In genomic region chr14:97730706-97731105, GRCh38 we compare ENCODE assay signal across 13 cellular contexts.
DNase-seq lines count a peak whose midpoint lies in the region; ATAC-seq and TF ChIP-seq lines count a peak whose summit lies in the region.
"Had no signal": no experiment of that assay in that cellular context is flagged by ENCODE, and none has a peak within 500 bp of the region (broad histone marks: within the 10 kb centered on the region; RNA-seq: fewer than 3 reads in every experiment).

No MANE protein-coding gene starts in this region.

- no peak for DNase-seq in activated CD4-positive, alpha-beta T cell treated with anti-CD3 and anti-CD28 coated beads for 36 hours
- DNase-seq in activated CD4-positive, alpha-beta T cell treated with anti-CD3 and anti-CD28 coated beads, Interleukin-2, amount 10 ng/mL, durations not matched to agents 7 days and 5 days = no peak
- DNase-seq in stimulated activated naive CD8-positive, alpha-beta T cell treated with anti-CD3 and anti-CD28 coated beads, Interleukin-15, Interleukin-2, amounts not matched to agents 100 U/mL and 50 U/mL, for 24 hours = no peak
- peak in 1 of 9 donors; percentile 23 for DNase-seq in naive thymus-derived CD4-positive, alpha-beta T cell
- no peak for DNase-seq in activated CD4-positive, alpha-beta T cell treated with anti-CD3 and anti-CD28 coated beads, Interleukin-2, amount 10 ng/mL, durations not matched to agents 24 days and 14 days
- no peak for DNase-seq in CD14-positive monocyte (ENCODE audit: low spot score)
- DNase-seq: ACHN, C1 segment of cervical spinal cord, DMS53 had no signal

- H3K36me3 Mint-ChIP-seq in activated CD4-positive, alpha-beta T cell treated with anti-CD3 and anti-CD28 coated beads for 36 hours (ENCODE audit: low read depth) = no peaks in the 10 kb centered on the region
- H3K36me3 Mint-ChIP-seq in activated CD4-positive, alpha-beta T cell treated with anti-CD3 and anti-CD28 coated beads, Interleukin-2, amount 10 ng/mL, durations not matched to agents 7 days and 5 days (ENCODE audit: low read depth) = peaks cover 8% of the 10 kb centered on the region
- no peaks in the 10 kb centered on the region for H3K36me3 Mint-ChIP-seq in stimulated activated naive CD8-positive, alpha-beta T cell treated with anti-CD3 and anti-CD28 coated beads, Interleukin-15, Interleukin-2, amounts not matched to agents 100 ng/mL and 50 ng/mL, for 24 hours (ENCODE audit: low read depth)
- H3K36me3 Mint-ChIP-seq in naive thymus-derived CD4-positive, alpha-beta T cell = peaks cover 0 to 7% (median 0%) of the 10 kb centered on the region in 5 donors
- no peaks in the 10 kb centered on the region for H3K36me3 Mint-ChIP-seq in activated CD4-positive, alpha-beta T cell treated with anti-CD3 and anti-CD28 coated beads, Interleukin-2, amount 10 ng/mL, durations not matched to agents 24 days and 14 days (ENCODE audit: low read depth)
- no peaks in the 10 kb centered on the region for H3K36me3 Mint-ChIP-seq in CD14-positive monocyte

- POLR2A ChIA-PET in activated CD4-positive, alpha-beta T cell treated with anti-CD3 and anti-CD28 coated beads for 36 hours (lab: Charles Lee) = no interaction called here
- POLR2A ChIA-PET in activated CD4-positive, alpha-beta T cell treated with anti-CD3 and anti-CD28 coated beads, Interleukin-2, amount 10 ng/mL, durations not matched to agents 7 days and 5 days (lab: Charles Lee) = no interaction called here
- POLR2A ChIA-PET in naive thymus-derived CD4-positive, alpha-beta T cell (lab: Charles Lee) = interaction anchor here (0.9 to 1.6 kb wide), 4 partner anchors 10 to 48 kb away, joined by 3 to 4 read pairs (median 3); no protein-coding TSS in a partner anchor

- peaks cover 2% of the 10 kb centered on the region for H3K9me3 Mint-ChIP-seq in activated CD4-positive, alpha-beta T cell treated with anti-CD3 and anti-CD28 coated beads for 36 hours (ENCODE audit: low read depth)
- peaks cover 10% of the 10 kb centered on the region for H3K9me3 Mint-ChIP-seq in activated CD4-positive, alpha-beta T cell treated with anti-CD3 and anti-CD28 coated beads, Interleukin-2, amount 10 ng/mL, durations not matched to agents 7 days and 5 days
- H3K9me3 Mint-ChIP-seq in stimulated activated naive CD8-positive, alpha-beta T cell treated with anti-CD3 and anti-CD28 coated beads, Interleukin-15, Interleukin-2, amounts not matched to agents 100 ng/mL and 50 ng/mL, for 24 hours = no peaks in the 10 kb centered on the region
- peaks cover 0 to 4% (median 0%) of the 10 kb centered on the region in 11 donors for H3K9me3 Mint-ChIP-seq in naive thymus-derived CD4-positive, alpha-beta T cell
- H3K9me3 Mint-ChIP-seq in activated CD4-positive, alpha-beta T cell treated with anti-CD3 and anti-CD28 coated beads, Interleukin-2, amount 10 ng/mL, durations not matched to agents 24 days and 14 days = no peaks in the 10 kb centered on the region
- peaks cover 0 to 3% (median 1%) of the 10 kb centered on the region in 7 donors for H3K9me3 Mint-ChIP-seq in CD14-positive monocyte

- no peak overlapping the region for H3K27ac ChIP-seq in naive thymus-derived CD4-positive, alpha-beta T cell (ENCODE audit: low read depth, low read length)

- no peaks in the 10 kb centered on the region for H3K27me3 Mint-ChIP-seq in activated CD4-positive, alpha-beta T cell treated with anti-CD3 and anti-CD28 coated beads for 36 hours
- H3K27me3 Mint-ChIP-seq in activated CD4-positive, alpha-beta T cell treated with anti-CD3 and anti-CD28 coated beads, Interleukin-2, amount 10 ng/mL, durations not matched to agents 7 days and 5 days = no peaks in the 10 kb centered on the region
- no peaks in the 10 kb centered on the region for H3K27me3 Mint-ChIP-seq in stimulated activated naive CD8-positive, alpha-beta T cell treated with anti-CD3 and anti-CD28 coated beads, Interleukin-15, Interleukin-2, amounts not matched to agents 100 ng/mL and 50 ng/mL, for 24 hours
- peaks cover 0 to 3% (median 0%) of the 10 kb centered on the region in 5 donors for H3K27me3 Mint-ChIP-seq in naive thymus-derived CD4-positive, alpha-beta T cell
- H3K27me3 Mint-ChIP-seq in activated CD4-positive, alpha-beta T cell treated with anti-CD3 and anti-CD28 coated beads, Interleukin-2, amount 10 ng/mL, durations not matched to agents 24 days and 14 days = no peaks in the 10 kb centered on the region
- H3K27me3 Mint-ChIP-seq in CD14-positive monocyte (ENCODE audit: low read depth in 3 of 3) = peaks cover 0 to 1% (median 1%) of the 10 kb centered on the region in 3 donors
- H3K27me3 Mint-ChIP-seq: B cell had no signal

- ATAC-seq in activated CD4-positive, alpha-beta T cell treated with anti-CD3 and anti-CD28 coated beads for 36 hours = peak; percentile 23
- no peak for ATAC-seq in stimulated activated naive CD8-positive, alpha-beta T cell treated with anti-CD3 and anti-CD28 coated beads, Interleukin-15, Interleukin-2, amounts not matched to agents 100 U/mL and 50 U/mL, for 24 hours
- no peak for ATAC-seq in naive thymus-derived CD4-positive, alpha-beta T cell
- ATAC-seq: HepG2 had no signal

- peak overlapping the region; percentile 69 for H3K27ac Mint-ChIP-seq in activated CD4-positive, alpha-beta T cell treated with anti-CD3 and anti-CD28 coated beads for 36 hours
- H3K27ac Mint-ChIP-seq in activated CD4-positive, alpha-beta T cell treated with anti-CD3 and anti-CD28 coated beads, Interleukin-2, amount 10 ng/mL, durations not matched to agents 7 days and 5 days = no peak overlapping the region
- peak overlapping the region; percentile 57 for H3K27ac Mint-ChIP-seq in stimulated activated naive CD8-positive, alpha-beta T cell treated with anti-CD3 and anti-CD28 coated beads, Interleukin-15, Interleukin-2, amounts not matched to agents 100 ng/mL and 50 ng/mL, for 24 hours
- peak overlapping the region in 8 of 9 donors; percentile 63 to 90 (median 82) for H3K27ac Mint-ChIP-seq in naive thymus-derived CD4-positive, alpha-beta T cell
- H3K27ac Mint-ChIP-seq in activated CD4-positive, alpha-beta T cell treated with anti-CD3 and anti-CD28 coated beads, Interleukin-2, amount 10 ng/mL, durations not matched to agents 24 days and 14 days = no peak overlapping the region
- peak overlapping the region in 1 of 7 donors; percentile 23 for H3K27ac Mint-ChIP-seq in CD14-positive monocyte
- H3K27ac Mint-ChIP-seq: B cell had no signal

- H3K4me1 ChIP-seq in naive thymus-derived CD4-positive, alpha-beta T cell (ENCODE audit: control insufficient read depth in 2 of 2, insufficient read depth in 2 of 2, low read length in 2 of 2) = peaks cover 5 to 28% of the 10 kb centered on the region in 2 donors
- H3K4me1 ChIP-seq: HAP-1 had no signal

- H3K4me3 ChIP-seq in naive thymus-derived CD4-positive, alpha-beta T cell (ENCODE audit: low read length) = no peak overlapping the region
- H3K4me3 ChIP-seq: HAP-1 had no signal

- no peaks in the 10 kb centered on the region for H3K36me3 ChIP-seq in naive thymus-derived CD4-positive, alpha-beta T cell (ENCODE audit: control insufficient read depth in 2 of 3, insufficient read depth in 3 of 3, low read length in 3 of 3)
- H3K36me3 ChIP-seq: HAP-1 had no signal

- H3K27me3 ChIP-seq in naive thymus-derived CD4-positive, alpha-beta T cell (ENCODE audit: control insufficient read depth in 2 of 2, insufficient read depth in 2 of 2, low read length in 2 of 2) = no peaks in the 10 kb centered on the region

- H3K4me3 Mint-ChIP-seq in activated CD4-positive, alpha-beta T cell treated with anti-CD3 and anti-CD28 coated beads for 36 hours = no peak overlapping the region
- H3K4me3 Mint-ChIP-seq in activated CD4-positive, alpha-beta T cell treated with anti-CD3 and anti-CD28 coated beads, Interleukin-2, amount 10 ng/mL, durations not matched to agents 7 days and 5 days = no peak overlapping the region
- no peak overlapping the region for H3K4me3 Mint-ChIP-seq in stimulated activated naive CD8-positive, alpha-beta T cell treated with anti-CD3 and anti-CD28 coated beads, Interleukin-15, Interleukin-2, amounts not matched to agents 100 ng/mL and 50 ng/mL, for 24 hours
- peak overlapping the region in 9 of 10 donors; percentile 17 to 64 (median 41) for H3K4me3 Mint-ChIP-seq in naive thymus-derived CD4-positive, alpha-beta T cell
- no peak overlapping the region for H3K4me3 Mint-ChIP-seq in activated CD4-positive, alpha-beta T cell treated with anti-CD3 and anti-CD28 coated beads, Interleukin-2, amount 10 ng/mL, durations not matched to agents 24 days and 14 days
- H3K4me3 Mint-ChIP-seq in CD14-positive monocyte = no peak overlapping the region
- H3K4me3 Mint-ChIP-seq: B cell had no signal

- CTCF ChIA-PET in activated CD4-positive, alpha-beta T cell treated with anti-CD3 and anti-CD28 coated beads for 36 hours (lab: Charles Lee) = no interaction called here
- CTCF ChIA-PET in activated CD4-positive, alpha-beta T cell treated with anti-CD3 and anti-CD28 coated beads, Interleukin-2, amount 10 ng/mL, durations not matched to agents 7 days and 5 days (lab: Charles Lee) = no interaction called here
- CTCF ChIA-PET in naive thymus-derived CD4-positive, alpha-beta T cell (lab: Charles Lee) = no interaction called here

- peaks cover 32% of the 10 kb centered on the region for H3K4me1 Mint-ChIP-seq in activated CD4-positive, alpha-beta T cell treated with anti-CD3 and anti-CD28 coated beads for 36 hours
- peaks cover 32% of the 10 kb centered on the region for H3K4me1 Mint-ChIP-seq in activated CD4-positive, alpha-beta T cell treated with anti-CD3 and anti-CD28 coated beads, Interleukin-2, amount 10 ng/mL, durations not matched to agents 7 days and 5 days
- peaks cover 25% of the 10 kb centered on the region for H3K4me1 Mint-ChIP-seq in stimulated activated naive CD8-positive, alpha-beta T cell treated with anti-CD3 and anti-CD28 coated beads, Interleukin-15, Interleukin-2, amounts not matched to agents 100 ng/mL and 50 ng/mL, for 24 hours (ENCODE audit: low read depth)
- peaks cover 18 to 51% (median 48%) of the 10 kb centered on the region in 7 donors for H3K4me1 Mint-ChIP-seq in naive thymus-derived CD4-positive, alpha-beta T cell
- peaks cover 16% of the 10 kb centered on the region for H3K4me1 Mint-ChIP-seq in activated CD4-positive, alpha-beta T cell treated with anti-CD3 and anti-CD28 coated beads, Interleukin-2, amount 10 ng/mL, durations not matched to agents 24 days and 14 days
- H3K4me1 Mint-ChIP-seq in CD14-positive monocyte = peaks cover 5% of the 10 kb centered on the region
- H3K4me1 Mint-ChIP-seq: B cell had no signal

- no peaks in the 10 kb centered on the region for H3K9me3 ChIP-seq in naive thymus-derived CD4-positive, alpha-beta T cell (ENCODE audit: control insufficient read depth in 2 of 3, low read length in 3 of 3)
- H3K9me3 ChIP-seq: HAP-1 had no signal

- TF ChIP-seq CTCF in CD14-positive monocyte (IDR thresholded peaks at IDR 0.05) = no peak

- intact Hi-C loops in activated CD4-positive, alpha-beta T cell treated with anti-CD3 and anti-CD28 coated beads for 36 hours (cut with DNase I, micrococcal nuclease) = no loop called here
- intact Hi-C loops in naive thymus-derived CD4-positive, alpha-beta T cell (cut with micrococcal nuclease) = no loop called here
- intact Hi-C loops in activated CD4-positive, alpha-beta T cell treated with anti-CD3 and anti-CD28 coated beads, Interleukin-2, amount 10 ng/mL, durations not matched to agents 24 days and 14 days (cut with micrococcal nuclease) = no loop called here
- intact Hi-C loops in CD14-positive monocyte (cut with micrococcal nuclease) = no loop called here

Comparison
In these comparisons a context has a peak if more than half of its experiments do, and no peak if none do; other contexts are left out.
1. H3K27ac Mint-ChIP-seq: peak in activated CD4-positive, alpha-beta T cell treated with anti-CD3 and anti-CD28 coated beads for 36 hours (single experiment), stimulated activated naive CD8-positive, alpha-beta T cell treated with anti-CD3 and anti-CD28 coated beads, Interleukin-15, Interleukin-2, amounts not matched to agents 100 ng/mL and 50 ng/mL, for 24 hours (single experiment) and naive thymus-derived CD4-positive, alpha-beta T cell (8 of 9); none in activated CD4-positive, alpha-beta T cell treated with anti-CD3 and anti-CD28 coated beads, Interleukin-2, amount 10 ng/mL, durations not matched to agents 7 days and 5 days (single experiment) and activated CD4-positive, alpha-beta T cell treated with anti-CD3 and anti-CD28 coated beads, Interleukin-2, amount 10 ng/mL, durations not matched to agents 24 days and 14 days (single experiment).
2. H3K4me3 Mint-ChIP-seq: peak in naive thymus-derived CD4-positive, alpha-beta T cell (9 of 10); none in activated CD4-positive, alpha-beta T cell treated with anti-CD3 and anti-CD28 coated beads for 36 hours (single experiment), activated CD4-positive, alpha-beta T cell treated with anti-CD3 and anti-CD28 coated beads, Interleukin-2, amount 10 ng/mL, durations not matched to agents 7 days and 5 days (single experiment), stimulated activated naive CD8-positive, alpha-beta T cell treated with anti-CD3 and anti-CD28 coated beads, Interleukin-15, Interleukin-2, amounts not matched to agents 100 ng/mL and 50 ng/mL, for 24 hours (single experiment), activated CD4-positive, alpha-beta T cell treated with anti-CD3 and anti-CD28 coated beads, Interleukin-2, amount 10 ng/mL, durations not matched to agents 24 days and 14 days (single experiment) and CD14-positive monocyte (0 of 2).